Comparison of ENCODE assay signal across 10 cellular contexts in genomic region chr9:41109253-41109652, GRCh38. TPM values are rescaled to one million over a fixed set of nuclear protein-coding genes. Genes with fewer than 3 reads are reported as not detected.
DNase-seq lines count a peak whose midpoint lies in the region; ATAC-seq and TF ChIP-seq lines count a peak whose summit lies in the region.
"Not testable (repeated sequence)": the region's sequence is repeated elsewhere in the genome, so short reads cannot be mapped to it uniquely, and the experiment has no call there.
"Had no signal": no experiment of that assay in that cellular context is flagged by ENCODE, and none has a peak within 500 bp of the region (broad histone marks: within the 10 kb centered on the region; RNA-seq: fewer than 3 reads in every experiment).

No MANE protein-coding gene starts in this region.

- not testable (repeated sequence) for H3K79me2 ChIP-seq in DND-41 (ENCODE audit: insufficient read depth, low read length)

- H3K4me3 ChIP-seq in DND-41 (ENCODE audit: low read depth in 1 of 2, low read length in 2 of 2); naive thymus-derived CD4-positive, alpha-beta T cell (ENCODE audit: low read length): not testable (repeated sequence)

- not testable (repeated sequence) for H3K9me3 Mint-ChIP-seq in activated CD8-positive, alpha-beta memory T cell treated with anti-CD3 and anti-CD28 coated beads, Interleukin-2, amount 10 ng/mL, durations not matched to agents 7 days and 5 days (ENCODE audit: low read depth); activated naive CD4-positive, alpha-beta T cell treated with anti-CD3 and anti-CD28 coated beads, Interleukin-2, amount 10 ng/mL, durations not matched to agents 7 days and 5 days; naive thymus-derived CD4-positive, alpha-beta T cell; stimulated activated naive CD8-positive, alpha-beta T cell treated with anti-CD3 and anti-CD28 coated beads, Interleukin-15, amount 100 ng/mL, for 72 hours

- TF ChIP-seq CTCF in DND-41 (IDR thresholded peaks at IDR 0.05; ENCODE audit: borderline replicate concordance, extremely low read depth, low read length, poor library complexity, severe bottlenecking) = not testable (repeated sequence)

- not testable (repeated sequence) for H3K4me1 ChIP-seq in DND-41 (ENCODE audit: insufficient read depth, low read length); naive thymus-derived CD4-positive, alpha-beta T cell (ENCODE audit: control insufficient read depth in 2 of 2, insufficient read depth in 2 of 2, low read length in 2 of 2)

- H3K36me3 Mint-ChIP-seq in activated CD8-positive, alpha-beta memory T cell treated with anti-CD3 and anti-CD28 coated beads, Interleukin-2, amount 10 ng/mL, durations not matched to agents 7 days and 5 days; activated naive CD4-positive, alpha-beta T cell treated with anti-CD3 and anti-CD28 coated beads, Interleukin-2, amount 10 ng/mL, durations not matched to agents 7 days and 5 days; naive thymus-derived CD4-positive, alpha-beta T cell: not testable (repeated sequence)

- not testable (repeated sequence) for H4K20me1 ChIP-seq in DND-41 (ENCODE audit: insufficient read depth, low read length)

- DNase-seq in DND-41; activated CD8-positive, alpha-beta memory T cell treated with anti-CD3 and anti-CD28 coated beads, Interleukin-2, amount 10 ng/mL, durations not matched to agents 7 days and 5 days; left colon; naive thymus-derived CD4-positive, alpha-beta T cell: not testable (repeated sequence)
- peak; percentile 23 for DNase-seq in activated CD4-positive, alpha-beta T cell treated with anti-CD3 and anti-CD28 coated beads for 48 hours
- peak; percentile 39 for DNase-seq in activated naive CD4-positive, alpha-beta T cell treated with anti-CD3 and anti-CD28 coated beads, Interleukin-2, amount 10 ng/mL, durations not matched to agents 7 days and 5 days
- peak in 1 of 2 donors; percentile 33 for DNase-seq in stimulated activated naive CD8-positive, alpha-beta T cell treated with anti-CD3 and anti-CD28 coated beads, Interleukin-15, amount 100 ng/mL, for 72 hours

- not testable (repeated sequence) for H3K27me3 ChIP-seq in DND-41 (ENCODE audit: insufficient read depth, low read length, poor library complexity); naive thymus-derived CD4-positive, alpha-beta T cell (ENCODE audit: control insufficient read depth in 2 of 2, insufficient read depth in 2 of 2, low read length in 2 of 2)

- H3K9me3 ChIP-seq in DND-41 (ENCODE audit: insufficient read depth, low read length, severe bottlenecking); naive thymus-derived CD4-positive, alpha-beta T cell (ENCODE audit: control insufficient read depth in 2 of 3, low read length in 3 of 3): not testable (repeated sequence)

- not testable (repeated sequence) for H3K27ac Mint-ChIP-seq in activated CD8-positive, alpha-beta memory T cell treated with anti-CD3 and anti-CD28 coated beads, Interleukin-2, amount 10 ng/mL, durations not matched to agents 7 days and 5 days; activated naive CD4-positive, alpha-beta T cell treated with anti-CD3 and anti-CD28 coated beads, Interleukin-2, amount 10 ng/mL, durations not matched to agents 7 days and 5 days; naive thymus-derived CD4-positive, alpha-beta T cell; stimulated activated naive CD8-positive, alpha-beta T cell treated with anti-CD3 and anti-CD28 coated beads, Interleukin-15, amount 100 ng/mL, for 72 hours

- ATAC-seq in DND-41 (ENCODE audit: insufficient read depth, low read depth) (peak; percentile 27; the same call in 1 of the 3 replicates), left colon (peak; percentile 13)
- peak; percentile 30 for ATAC-seq in activated CD8-positive, alpha-beta memory T cell treated with anti-CD3 and anti-CD28 coated beads, Interleukin-2, amount 10 ng/mL, durations not matched to agents 7 days and 5 days
- ATAC-seq in naive thymus-derived CD4-positive, alpha-beta T cell = peak; percentile 22
- peak; percentile 60 for ATAC-seq in stimulated activated naive CD8-positive, alpha-beta T cell treated with anti-CD3 and anti-CD28 coated beads, Interleukin-15, amount 100 ng/mL, for 72 hours

- H3K4me2 ChIP-seq in DND-41 (ENCODE audit: insufficient read depth, low read length) = not testable (repeated sequence)

- H3K27me3 Mint-ChIP-seq in activated CD8-positive, alpha-beta memory T cell treated with anti-CD3 and anti-CD28 coated beads, Interleukin-2, amount 10 ng/mL, durations not matched to agents 7 days and 5 days; naive thymus-derived CD4-positive, alpha-beta T cell; stimulated activated naive CD8-positive, alpha-beta T cell treated with anti-CD3 and anti-CD28 coated beads, Interleukin-15, amount 100 ng/mL, for 72 hours: not testable (repeated sequence)
- H3K27me3 Mint-ChIP-seq in activated naive CD4-positive, alpha-beta T cell treated with anti-CD3 and anti-CD28 coated beads, Interleukin-2, amount 10 ng/mL, durations not matched to agents 7 days and 5 days = peaks cover 12% of the 10 kb centered on the region

- not testable (repeated sequence) for H2AFZ ChIP-seq in DND-41 (ENCODE audit: low read depth, low read length)

- not testable (repeated sequence) for H3K27ac ChIP-seq in DND-41 (ENCODE audit: low read length); naive thymus-derived CD4-positive, alpha-beta T cell (ENCODE audit: low read depth, low read length)

- not testable (repeated sequence) for H3K4me1 Mint-ChIP-seq in activated CD8-positive, alpha-beta memory T cell treated with anti-CD3 and anti-CD28 coated beads, Interleukin-2, amount 10 ng/mL, durations not matched to agents 7 days and 5 days; activated naive CD4-positive, alpha-beta T cell treated with anti-CD3 and anti-CD28 coated beads, Interleukin-2, amount 10 ng/mL, durations not matched to agents 7 days and 5 days; naive thymus-derived CD4-positive, alpha-beta T cell; stimulated activated naive CD8-positive, alpha-beta T cell treated with anti-CD3 and anti-CD28 coated beads, Interleukin-15, amount 100 ng/mL, for 72 hours

- not testable (repeated sequence) for H3K9ac ChIP-seq in DND-41 (ENCODE audit: low read depth, low read length)

- not testable (repeated sequence) for H3K36me3 ChIP-seq in DND-41 (ENCODE audit: insufficient read depth, low read length); naive thymus-derived CD4-positive, alpha-beta T cell (ENCODE audit: control insufficient read depth in 2 of 3, insufficient read depth in 3 of 3, low read length in 3 of 3)

- intact Hi-C loops in left colon (cut with DNase I, micrococcal nuclease); naive thymus-derived CD4-positive, alpha-beta T cell (cut with micrococcal nuclease): not testable (repeated sequence)

- POLR2A ChIA-PET in naive thymus-derived CD4-positive, alpha-beta T cell (lab: Charles Lee) = not testable (repeated sequence)

- CTCF ChIA-PET in activated CD8-positive, alpha-beta memory T cell treated with anti-CD3 and anti-CD28 coated beads, Interleukin-2, amount 10 ng/mL, durations not matched to agents 7 days and 5 days (lab: Charles Lee); activated naive CD4-positive, alpha-beta T cell treated with anti-CD3 and anti-CD28 coated beads, Interleukin-2, amount 10 ng/mL, durations not matched to agents 7 days and 5 days (lab: Charles Lee); naive thymus-derived CD4-positive, alpha-beta T cell (lab: Charles Lee): not testable (repeated sequence)

- H3K4me3 Mint-ChIP-seq in activated CD8-positive, alpha-beta memory T cell treated with anti-CD3 and anti-CD28 coated beads, Interleukin-2, amount 10 ng/mL, durations not matched to agents 7 days and 5 days; activated naive CD4-positive, alpha-beta T cell treated with anti-CD3 and anti-CD28 coated beads, Interleukin-2, amount 10 ng/mL, durations not matched to agents 7 days and 5 days; naive thymus-derived CD4-positive, alpha-beta T cell; stimulated activated naive CD8-positive, alpha-beta T cell treated with anti-CD3 and anti-CD28 coated beads, Interleukin-15, amount 100 ng/mL, for 72 hours: not testable (repeated sequence)

RNA-seq across cellular contexts. Expression of gene FOXD4L6, which starts 19.2 kb away (rescaled TPM):
- total RNA-seq in activated CD8-positive, alpha-beta memory T cell treated with anti-CD3 and anti-CD28 coated beads, Interleukin-2, amount 10 ng/mL, durations not matched to agents 7 days and 5 days = not detected
- total RNA-seq in left colon = not detected
- not detected for total RNA-seq in naive thymus-derived CD4-positive, alpha-beta T cell
- not detected for polyA plus RNA-seq in naive thymus-derived CD4-positive, alpha-beta T cell
- total RNA-seq: A673, G401, GM12878 had no signal
